Comparison of ENCODE assay signal across 34 cellular contexts in the genomic region with DNA sequence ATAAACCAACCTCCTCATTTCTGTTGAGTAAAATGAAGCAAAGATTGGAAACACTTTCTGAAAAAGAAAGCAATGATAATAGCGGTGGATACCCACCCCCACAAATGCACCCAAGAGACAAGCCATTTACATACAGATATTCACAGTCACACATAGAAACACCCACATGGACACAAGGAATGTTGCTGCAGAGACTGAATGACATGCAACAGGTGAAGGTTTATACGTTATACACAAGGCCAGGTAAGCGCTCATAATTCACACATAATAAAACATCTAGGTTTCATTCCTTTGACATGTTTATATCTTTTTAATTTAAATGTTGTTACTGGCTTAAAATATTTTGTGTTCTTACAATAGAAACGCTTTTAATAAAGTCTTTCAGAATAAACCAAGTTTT. TPM values are rescaled to one million over a fixed set of nuclear protein-coding genes. Genes with fewer than 3 reads are reported as not detected.
DNase-seq lines count a peak whose midpoint lies in the region; ATAC-seq, FAIRE-seq and TF ChIP-seq lines count a peak whose summit lies in the region.
"Had no signal": no experiment of that assay in that cellular context is flagged by ENCODE, and none has a peak within 500 bp of the region (broad histone marks: within the 10 kb centered on the region; RNA-seq: fewer than 3 reads in every experiment).

No MANE protein-coding gene starts in this region.

- no peaks in the 10 kb centered on the region for H3K27me3 ChIP-seq in K562 (ENCODE audit: control insufficient read depth in 2 of 2, insufficient read depth in 2 of 2, low read length in 2 of 2)
- H3K27me3 ChIP-seq: BE2C; BLaER1; BLaER1 treated with 17β-estradiol and CSF1 and Interleukin-3, amounts not matched to agents 10 nM and 100 nM had no signal

- no peaks in the 10 kb centered on the region for H3K4me1 ChIP-seq in HEK293 (ENCODE audit: control insufficient read depth, insufficient read depth, low read length)
- H3K4me1 ChIP-seq in K562 (replicated peaks in 1 of 2; ENCODE audit: control insufficient read depth in 2 of 2, insufficient read depth in 2 of 2, low read length in 2 of 2) = no peaks in the 10 kb centered on the region
- H3K4me1 ChIP-seq: A549; BE2C; BLaER1; BLaER1 treated with 17β-estradiol and CSF1 and Interleukin-3, amounts not matched to agents 10 nM and 100 nM; Caco-2 had no signal

- no peaks in the 10 kb centered on the region for H3K79me2 ChIP-seq in K562 (ENCODE audit: control insufficient read depth, insufficient read depth, low read length)

- H3K27ac ChIP-seq in HEK293 (ENCODE audit: extremely low read depth, low read depth, low read length) (no peak overlapping the region), K562 (ENCODE audit: extremely low read depth, low read depth, low read length) (no peak overlapping the region)
- H3K27ac ChIP-seq: 22Rv1; A549; BLaER1; BLaER1 treated with 17β-estradiol and CSF1 and Interleukin-3, amounts not matched to agents 10 nM and 100 nM; C4-2B had no signal

- POLR2A ChIA-PET in HEK293 (lab: Yijun Ruan, JAX) (no interaction called here), K562 (lab: Yijun Ruan, JAX) (interaction anchor here (1.0 to 1.2 kb wide), 2 partner anchors 8 to 34 kb away, joined by 3 to 4 read pairs; no protein-coding TSS in a partner anchor)

- H3K4me2 ChIP-seq in K562 (ENCODE audit: insufficient read depth, low read length) = no peak overlapping the region
- H3K4me2 ChIP-seq: A549; BLaER1; BLaER1 treated with 17β-estradiol and CSF1 and Interleukin-3, amounts not matched to agents 10 nM and 100 nM had no signal

- H4K20me1 ChIP-seq in K562 (replicated peaks; ENCODE audit: control insufficient read depth, insufficient read depth, low read length) = no peaks in the 10 kb centered on the region
- H4K20me1 ChIP-seq: BLaER1; BLaER1 treated with 17β-estradiol and CSF1 and Interleukin-3, amounts not matched to agents 10 nM and 100 nM had no signal

- no peak overlapping the region for H2AFZ ChIP-seq in K562 (ENCODE audit: low read depth, low read length)

- TF ChIP-seq POLR2A in K562 (conservative IDR thresholded peaks at IDR 0.05) = no peak

- in situ Hi-C loops in K562 (cut with MboI) = no loop called here

- no peaks in the 10 kb centered on the region for H3K9me1 ChIP-seq in K562 (ENCODE audit: control insufficient read depth, insufficient read depth, low read length)

- TF ChIP-seq RAD21 in K562 (CRISPR knock-in tag; conservative IDR thresholded peaks at IDR 0.05 in 1 of 2, IDR thresholded peaks at IDR 0.05 in 1 of 2) = no peak

- intact Hi-C loops in K562 (cut with micrococcal nuclease) = no loop called here

- H3K36me3 ChIP-seq in HEK293 (ENCODE audit: control insufficient read depth in 2 of 2, insufficient read depth in 1 of 2, low read length in 2 of 2) (peaks cover 65 to 76% of the 10 kb centered on the region in 2 experiments), K562 (ENCODE audit: control insufficient read depth, insufficient read depth, low read length) (peaks cover 60% of the 10 kb centered on the region)

- DNase-seq in D721Med (ENCODE audit: insufficient read length, low spot score) (no peak), K562 (ENCODE audit: extremely low read depth in 1 of 4, low spot score in 3 of 4) (no peak), NCI-H2081 (lab: John Stamatoyannopoulos, UW) (no peak), amygdala (lab: John Stamatoyannopoulos, UW) (no peak), DMS53 treated with DMSO at 0.1 percent for 48 hours (lab: John Stamatoyannopoulos, UW; ENCODE audit: unreplicated experiment) (no peak)
- DNase-seq: 8988T; ACHN; AML-193; BE2C; C1 segment of cervical spinal cord; Caco-2; Calu3; CD4-positive, alpha-beta memory T cell; CD4-positive, alpha-beta T cell; CD4-positive, CD25-positive, alpha-beta regulatory T cell; CD8-positive, alpha-beta memory T cell; CD8-positive, alpha-beta T cell; COR-L47; DMS 273 treated with DMSO at 0.1 percent for 48 hours; DMS153; DMS53; DMS79; DMS79 treated with DMSO at 0.1 percent for 48 hours; DND-41; EL had no signal

- CTCF ChIA-PET in HEK293 (lab: Yijun Ruan, JAX) (no interaction called here), K562 (lab: Yijun Ruan, JAX; ENCODE audit: low intra/inter-chr PET ratio) (no interaction called here)

- ATAC-seq in K562 (no peak), HG03097 (IDR thresholded peaks at IDR 0.05; ENCODE audit: low FRiP score, unreplicated experiment) (no peak)
- ATAC-seq: A549; CD8-positive, alpha-beta T cell had no signal

- 96% methylated on average over 4 of the region's 4 CpGs for WGBS in K562 (ENCODE audit: insufficient coverage, low coverage, missing lambda C conversion rate)

- H3K9me3 ChIP-seq in HEK293 (ENCODE audit: control insufficient read depth, insufficient read depth, low read depth, low read length) = no peaks in the 10 kb centered on the region
- H3K9me3 ChIP-seq in K562 (replicated peaks; ENCODE audit: control insufficient read depth, insufficient read depth, low read depth, low read length) = no peaks in the 10 kb centered on the region
- H3K9me3 ChIP-seq: BE2C had no signal

- FAIRE-seq in A204.1 (lab: Jason Lieb, UNC) (peak; percentile 29), D721Med (lab: Jason Lieb, UNC) (peak; percentile 41), K562 (lab: Jason Lieb, UNC) (no peak)
- FAIRE-seq: A549, G401.6 had no signal

- no peak overlapping the region for H3K9ac ChIP-seq in K562 (ENCODE audit: insufficient read depth in 1 of 2, low read depth in 2 of 2, low read length in 2 of 2)
- H3K9ac ChIP-seq: BLaER1; BLaER1 treated with 17β-estradiol and CSF1 and Interleukin-3, amounts not matched to agents 10 nM and 100 nM had no signal

- no peak for TF ChIP-seq EP300 in K562 (IDR thresholded peaks at IDR 0.05; ENCODE audit: low read length)

- BruUV-seq in K562 (replicated peaks; lab: Mats Ljungman, UMichigan) = TSS peak; percentile 33

- H3K4me3 ChIP-seq in HEK293 (ENCODE audit: low read depth, low read length) (no peak overlapping the region), K562 (no peak overlapping the region)
- H3K4me3 ChIP-seq: A549; BLaER1; BLaER1 treated with 17β-estradiol and CSF1 and Interleukin-3, amounts not matched to agents 10 nM and 100 nM had no signal

- TF ChIP-seq CTCF in D721Med (IDR thresholded peaks at IDR 0.05; ENCODE audit: insufficient read depth, missing control alignments) = no peak
- TF ChIP-seq CTCF in HEK293 (tag by site-specific recombination; IDR thresholded peaks at IDR 0.05) = no peak
- no peak for TF ChIP-seq CTCF in K562 (IDR thresholded peaks at IDR 0.05 in 2 of 3, conservative IDR thresholded peaks at IDR 0.05 in 1 of 3; ENCODE audit: insufficient read depth in 2 of 3, low read depth in 1 of 3, low read length in 3 of 3)

RNA-seq across cellular contexts. Expression of gene ARV1, which starts 21.3 kb away (rescaled TPM):
- 34.0 and 60.9 TPM in 2 replicates for total RNA-seq in K562 (2011; cell fraction: chromatin; rRNA removed; ENCODE audit: low replicate concordance)
- total RNA-seq in K562 (2011; cell fraction: nucleolus; rRNA removed) = 35.9 and 44.0 TPM in 2 replicates
- total RNA-seq in K562 (2011; cell fraction: nucleoplasm; rRNA removed) = 68.0 and 76.8 TPM in 2 replicates
- total RNA-seq in K562 (2014; rRNA removed) (54.8 and 66.6 TPM in 2 replicates), K562 (2014; rRNA removed; fragmentation: Illumina TruSeq; extraction: Trizol) (85.3 and 92.3 TPM in 2 replicates), K562 (2015; rRNA removed; fragmentation: Illumina TruSeq; extraction: Trizol) (70.0 and 74.0 TPM in 2 replicates), K562 (2021) (63.5 and 65.5 TPM in 2 replicates)
- polyA plus RNA-seq in K562 (2011; rRNA removed) (101 and 139 TPM in 2 replicates), K562 (2014; fragmentation: Illumina TruSeq; extraction: Trizol) (110 and 129 TPM in 2 replicates), K562 (2014; fragmentation: Nextera tagmentation; extraction: Ambion mirVana) (10 to 100 TPM; 61.9 to 71.0 TPM), K562 (2014; rRNA removed) (117 and 128 TPM in 2 replicates)
- 40.2 and 61.9 TPM in 2 replicates for polyA plus RNA-seq in K562 (2011; cell fraction: cytosol; rRNA removed)
- 45.5 and 69.3 TPM in 2 replicates for polyA plus RNA-seq in K562 (2011; cell fraction: nucleus; rRNA removed)
- 68.8 and 104 TPM in 2 replicates for polyA plus RNA-seq in K562 (2012)
- 49.0 and 59.1 TPM in 2 replicates for polyA minus RNA-seq in K562 (2011; rRNA and poly(A)+ RNA removed)
- 18.5 and 25.1 TPM in 2 replicates for polyA minus RNA-seq in K562 (2011; cell fraction: cytosol; rRNA and poly(A)+ RNA removed)
- 12.0 and 15.7 TPM in 2 replicates for polyA minus RNA-seq in K562 (2011; cell fraction: nucleus; rRNA and poly(A)+ RNA removed)

RNA-seq across cellular contexts. Expression of gene TTC13, which starts 21.5 kb away (rescaled TPM):
- 12.9 and 36.9 TPM in 2 replicates for total RNA-seq in K562 (2011; cell fraction: chromatin; rRNA removed; ENCODE audit: low replicate concordance)
- total RNA-seq in K562 (2011; cell fraction: nucleolus; rRNA removed) = 7.5 and 12.8 TPM in 2 replicates
- total RNA-seq in K562 (2011; cell fraction: nucleoplasm; rRNA removed) = 15.6 and 17.7 TPM in 2 replicates
- total RNA-seq in K562 (2014; rRNA removed) (6.2 and 7.9 TPM in 2 replicates), K562 (2014; rRNA removed; fragmentation: Illumina TruSeq; extraction: Trizol) (7.6 and 9.1 TPM in 2 replicates), K562 (2015; rRNA removed; fragmentation: Illumina TruSeq; extraction: Trizol) (9.0 and 12.2 TPM in 2 replicates), K562 (2021) (10.9 and 12.3 TPM in 2 replicates)
- polyA plus RNA-seq in K562 (2011; rRNA removed) (7.4 and 9.6 TPM in 2 replicates), K562 (2014; fragmentation: Illumina TruSeq; extraction: Trizol) (10.4 and 13.8 TPM in 2 replicates), K562 (2014; fragmentation: Nextera tagmentation; extraction: Ambion mirVana) (1 to 10 TPM; 1.7 to 2.2 TPM), K562 (2014; rRNA removed) (9.6 and 11.4 TPM in 2 replicates)
- polyA plus RNA-seq in K562 (2011; cell fraction: cytosol; rRNA removed) = 2.2 and 2.5 TPM in 2 replicates
- polyA plus RNA-seq in K562 (2011; cell fraction: nucleus; rRNA removed) = 23.4 and 28.7 TPM in 2 replicates
- polyA plus RNA-seq in K562 (2012) = 8.7 and 13.9 TPM in 2 replicates
- 13.1 and 17.5 TPM in 2 replicates for polyA minus RNA-seq in K562 (2011; rRNA and poly(A)+ RNA removed)
- 4.4 and 6.1 TPM in 2 replicates for polyA minus RNA-seq in K562 (2011; cell fraction: cytosol; rRNA and poly(A)+ RNA removed)
- 21.4 and 25.0 TPM in 2 replicates for polyA minus RNA-seq in K562 (2011; cell fraction: nucleus; rRNA and poly(A)+ RNA removed)

RNA-seq across cellular contexts. Expression of gene FAM89A, which starts 39.9 kb away (rescaled TPM):
- 18.2 and 25.0 TPM in 2 replicates for total RNA-seq in K562 (2011; cell fraction: chromatin; rRNA removed; ENCODE audit: low replicate concordance)
- 12.5 and 13.6 TPM in 2 replicates for total RNA-seq in K562 (2011; cell fraction: nucleolus; rRNA removed)
- total RNA-seq in K562 (2011; cell fraction: nucleoplasm; rRNA removed) = 18.5 and 25.7 TPM in 2 replicates
- total RNA-seq in K562 (2014; rRNA removed) (66.2 TPM in 2 replicates), K562 (2014; rRNA removed; fragmentation: Illumina TruSeq; extraction: Trizol) (43.3 and 43.5 TPM in 2 replicates), K562 (2015; rRNA removed; fragmentation: Illumina TruSeq; extraction: Trizol) (25.1 and 29.3 TPM in 2 replicates), K562 (2021) (56.5 and 56.9 TPM in 2 replicates)
- polyA plus RNA-seq in K562 (2011; rRNA removed) (25.6 and 45.4 TPM in 2 replicates), K562 (2014; fragmentation: Illumina TruSeq; extraction: Trizol) (41.0 and 42.1 TPM in 2 replicates), K562 (2014; fragmentation: Nextera tagmentation; extraction: Ambion mirVana) (10 to 100 TPM in 1 of 2 experiments, 1 to 10 TPM in 1; 8.7 to 13.3 TPM), K562 (2014; rRNA removed) (54.5 and 56.0 TPM in 2 replicates)
- polyA plus RNA-seq in K562 (2011; cell fraction: cytosol; rRNA removed) = 26.9 and 37.2 TPM in 2 replicates
- polyA plus RNA-seq in K562 (2011; cell fraction: nucleus; rRNA removed) = 11.3 and 14.9 TPM in 2 replicates
- polyA plus RNA-seq in K562 (2012) = 41.1 and 110 TPM in 2 replicates
- 21.1 and 30.9 TPM in 2 replicates for polyA minus RNA-seq in K562 (2011; rRNA and poly(A)+ RNA removed)
- polyA minus RNA-seq in K562 (2011; cell fraction: cytosol; rRNA and poly(A)+ RNA removed) = 6.7 and 15.0 TPM in 2 replicates
- 8.4 and 9.6 TPM in 2 replicates for polyA minus RNA-seq in K562 (2011; cell fraction: nucleus; rRNA and poly(A)+ RNA removed)
